8 cellular contexts compared by ENCODE assay signal in genomic region chr7:129644634-129645230, GRCh38. TPM values are rescaled to one million over a fixed set of nuclear protein-coding genes. Genes with fewer than 3 reads are reported as not detected.
DNase-seq lines count a peak whose midpoint lies in the region; ATAC-seq and TF ChIP-seq lines count a peak whose summit lies in the region.

No MANE protein-coding gene starts in this region.

- WGBS in esophagus squamous epithelium, 2 donors: 14 to 24% methylated on average over 2 of the region's 2 CpGs

- H3K9me3 ChIP-seq in BE2C: no peaks in the 10 kb centered on the region
- no peaks in the 10 kb centered on the region for H3K9me3 ChIP-seq in PC-9 (ENCODE audit: insufficient read depth, low read depth)
- H3K9me3 ChIP-seq in esophagus squamous epithelium: no peaks in the 10 kb centered on the region

- CTCF ChIA-PET in PC-9 (lab: Charles Lee): interaction anchor here (0.6 to 1.0 kb wide), 6 partner anchors 173 to 426 kb away, joined by 3 to 12 read pairs (median 4); partner anchors contain the start of gene AHCYL2

- POLR2A ChIA-PET in PC-9 (lab: Charles Lee; ENCODE audit: unreplicated experiment): no interaction called here

- ATAC-seq in GM19452 (IDR thresholded peaks at IDR 0.05; ENCODE audit: unreplicated experiment) (no peak), GM18498 (IDR thresholded peaks at IDR 0.05; ENCODE audit: unreplicated experiment) (no peak)

- no TSS peak for BruUV-seq in PC-9 (replicated peaks; lab: Mats Ljungman, UMichigan)

- no peaks in the 10 kb centered on the region for H3K36me3 ChIP-seq in BE2C
- H3K36me3 ChIP-seq in PC-9 (ENCODE audit: low read depth): no peaks in the 10 kb centered on the region; the same call in 1 of the 2 replicates
- H3K36me3 ChIP-seq in esophagus squamous epithelium: peaks cover 0 to 7% (median 0%) of the 10 kb centered on the region in 3 donors

- H3K4me1 ChIP-seq in BE2C: no peaks in the 10 kb centered on the region
- H3K4me1 ChIP-seq in PC-9 (replicated peaks; ENCODE audit: insufficient read depth): peaks cover 23% of the 10 kb centered on the region
- H3K4me1 ChIP-seq in esophagus squamous epithelium: peaks cover 0 to 8% (median 0%) of the 10 kb centered on the region in 3 donors

- H3K4me3 ChIP-seq in BE2C (ENCODE audit: low read depth, low read length) (no peak overlapping the region), PC-9 (no peak overlapping the region), esophagus squamous epithelium (no peak overlapping the region)

- H3K27ac ChIP-seq in PC-9: no peak overlapping the region
- no peak overlapping the region for H3K27ac ChIP-seq in esophagus squamous epithelium

- no peak overlapping the region for H2AFZ ChIP-seq in PC-9

- no peaks in the 10 kb centered on the region for H4K20me1 ChIP-seq in PC-9 (ENCODE audit: insufficient read depth)

- no peak overlapping the region for H3K4me2 ChIP-seq in PC-9

- peaks cover 20% of the 10 kb centered on the region for H3K79me2 ChIP-seq in PC-9 (ENCODE audit: low read depth)

- no peak for TF ChIP-seq POLR2A in esophagus squamous epithelium (IDR thresholded peaks at IDR 0.05)

- no peak for DNase-seq in BE2C
- peak; percentile 34 for DNase-seq in HT1080 (ENCODE audit: low read depth)
- peak in 1 of 2 experiments; percentile 49 for DNase-seq in PC-9
- no peak for DNase-seq in esophagus squamous epithelium (lab: John Stamatoyannopoulos, UW)
- DNase-seq in putamen (ENCODE audit: low spot score): peak; percentile 39
- DNase-seq in activated CD8-positive, alpha-beta memory T cell treated with anti-CD3 and anti-CD28 coated beads, Interleukin-2, amount 50 U/mL, for 48 hours: no peak

- H3K27me3 ChIP-seq in BE2C (no peaks in the 10 kb centered on the region), PC-9 (ENCODE audit: insufficient read depth, low read depth) (no peaks in the 10 kb centered on the region), esophagus squamous epithelium (no peaks in the 10 kb centered on the region)

- TF ChIP-seq CTCF in BE2C (IDR thresholded peaks at IDR 0.05; ENCODE audit: low read depth, low read length) (peak; percentile 61), PC-9 (conservative IDR thresholded peaks at IDR 0.05) (peak; percentile 76), esophagus squamous epithelium (IDR thresholded peaks at IDR 0.05) (peak in 5 of 6 experiments; percentile 8 to 58 (median 37))

- no peaks in the 10 kb centered on the region for H3K9me2 ChIP-seq in PC-9 (ENCODE audit: insufficient read depth)

- intact Hi-C loops in PC-9 (cut with micrococcal nuclease; ENCODE audit: unreplicated experiment): loop anchor here (1.0 kb wide), 2 partner anchors 277 to 426 kb away; no protein-coding TSS in a partner anchor
- intact Hi-C loops in esophagus squamous epithelium (cut with DNase I): no loop called here

- H3F3A ChIP-seq in PC-9 (ENCODE audit: insufficient read depth, low read depth): peaks cover 25% of the 10 kb centered on the region; the same call in 1 of the 2 replicates

RNA-seq across cellular contexts. Expression of gene NRF1, which starts 33.2 kb away (rescaled TPM):
- polyA plus RNA-seq in BE2C (2012; ENCODE audit: insufficient read depth, insufficient read length, low read depth): 19.9 TPM
- 13.3 and 14.6 TPM in 2 replicates for total RNA-seq in HT1080 (2014; rRNA removed; shearing (Covaris generic))
- polyA plus RNA-seq in HT1080 (2015; cell fraction: cytosol; rRNA removed): 12.4 and 13.9 TPM in 2 replicates
- 14.1 and 20.1 TPM in 2 replicates for polyA plus RNA-seq in HT1080 (2015; cell fraction: nucleus; rRNA removed)
- total RNA-seq in PC-9 (2021) (20.5 and 23.2 TPM in 2 replicates), esophagus squamous epithelium (10 to 100 TPM; 10.0 to 18.3 (median 13.3) TPM)

Comparison
In these comparisons a context has a peak if more than half of its experiments do, and no peak if none do; other contexts are left out.
1. DNase-seq: peak in HT1080 (single experiment) and putamen (single experiment); none in BE2C (single experiment), esophagus squamous epithelium (single experiment) and activated CD8-positive, alpha-beta memory T cell treated with anti-CD3 and anti-CD28 coated beads, Interleukin-2, amount 50 U/mL, for 48 hours (single experiment).
2. Peak in every context shown above with its lines, with median percentiles within 50 percentile points of each other: CTCF ChIP-seq.